8 cellular contexts compared by ENCODE assay signal in the genomic region with DNA sequence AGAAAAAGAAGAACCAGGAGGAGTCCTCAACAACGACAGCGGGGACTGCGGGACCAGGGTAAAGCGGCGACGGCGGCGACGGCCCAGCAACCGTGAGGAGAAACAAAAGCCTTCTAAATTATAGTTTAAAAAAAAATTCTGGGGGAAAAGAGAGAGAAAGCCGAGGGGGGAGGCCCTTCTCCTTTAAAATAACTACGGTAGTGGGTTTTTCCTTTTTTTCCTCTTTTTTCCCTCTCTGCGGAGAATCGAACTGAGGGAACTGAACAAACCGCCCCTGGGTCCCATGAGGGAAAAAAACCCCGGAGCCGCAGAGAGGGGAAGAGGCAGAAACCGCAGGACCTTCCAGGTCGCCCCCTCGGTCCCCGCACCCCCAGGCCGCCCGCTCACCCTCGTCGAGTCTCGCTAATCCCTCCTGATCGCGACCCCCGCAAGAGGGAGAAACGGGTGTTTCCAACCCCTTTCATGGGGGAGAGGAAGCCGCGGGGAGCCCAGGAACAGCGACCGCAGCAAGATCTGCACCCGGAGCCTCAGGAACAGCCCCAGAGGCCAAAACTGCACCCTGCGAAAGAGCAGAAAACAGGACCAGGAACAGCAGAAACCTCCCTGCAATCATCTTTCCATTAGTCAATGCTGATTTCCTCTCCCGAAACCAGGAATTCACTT. TPM values are rescaled to one million over a fixed set of nuclear protein-coding genes. Genes with fewer than 3 reads are reported as not detected.
DNase-seq lines count a peak whose midpoint lies in the region; ATAC-seq, FAIRE-seq and TF ChIP-seq lines count a peak whose summit lies in the region.

No MANE protein-coding gene starts in this region.

- H2AFZ ChIP-seq in DND-41 (ENCODE audit: low read depth, low read length): peak overlapping the region; percentile 18
- H2AFZ ChIP-seq in HepG2 (ENCODE audit: low read length): no peak overlapping the region

- H3K36me3 ChIP-seq in DND-41 (ENCODE audit: insufficient read depth, low read length) (no peaks in the 10 kb centered on the region), HepG2 (replicated peaks in 1 of 2; ENCODE audit: control insufficient read depth in 1 of 2, insufficient read depth in 2 of 2, low read length in 2 of 2) (no peaks in the 10 kb centered on the region), thoracic aorta (no peaks in the 10 kb centered on the region)

- no peaks in the 10 kb centered on the region for H3K27me3 Mint-ChIP-seq in MCF 10A (ENCODE audit: insufficient read depth, unreplicated experiment)

- no peaks in the 10 kb centered on the region for H3K9me3 ChIP-seq in DND-41 (ENCODE audit: insufficient read depth, low read length, severe bottlenecking)
- no peaks in the 10 kb centered on the region for H3K9me3 ChIP-seq in HepG2 (ENCODE audit: low read length)
- no peaks in the 10 kb centered on the region for H3K9me3 ChIP-seq in thoracic aorta

- H3K36me3 Mint-ChIP-seq in MCF 10A (ENCODE audit: insufficient read depth, unreplicated experiment): peaks cover 27% of the 10 kb centered on the region

- peak overlapping the region; percentile 20 to 75; a peak in 3 of 4 replicates for H3K4me3 ChIP-seq in DND-41 (ENCODE audit: low read depth in 1 of 2, low read length in 2 of 2)
- peak overlapping the region; percentile 77 for H3K4me3 ChIP-seq in NB4 (ENCODE audit: low read depth, low read length)
- H3K4me3 ChIP-seq in HepG2 (replicated peaks in 1 of 3; ENCODE audit: insufficient read depth in 1 of 3, low read depth in 2 of 3, low read length in 3 of 3): peak overlapping the region; percentile 79 to 90 (median 81)
- peak overlapping the region; percentile 83 for H3K4me3 ChIP-seq in thoracic aorta

- H3K79me2 ChIP-seq in DND-41 (ENCODE audit: insufficient read depth, low read length) (no peaks in the 10 kb centered on the region), HepG2 (ENCODE audit: insufficient read depth, low read length) (peaks cover 49% of the 10 kb centered on the region)

- CTCF ChIA-PET in MCF 10A (lab: Yijun Ruan, JAX): interaction anchor here (0.6 to 6.0 kb wide), 7 partner anchors 17 to 273 kb away, joined by 3 to 39 read pairs (median 3); a partner anchor contains a TSS
- CTCF ChIA-PET in HepG2 (lab: Yijun Ruan, JAX; ENCODE audit: low intra/inter-chr PET ratio, low total read pairs): no interaction called here

- no peak for FAIRE-seq in HepG2 (lab: Jason Lieb, UNC)

- H3K4me1 ChIP-seq in DND-41 (ENCODE audit: insufficient read depth, low read length) (peaks cover 17% of the 10 kb centered on the region), HepG2 (ENCODE audit: insufficient read depth, low read length) (peaks cover 42% of the 10 kb centered on the region), thoracic aorta (ENCODE audit: control insufficient read depth in 1 of 2, low read depth in 2 of 2) (peaks cover 5 to 23% of the 10 kb centered on the region in 2 donors)

- under 1% methylated on average over 33 of the region's 37 CpGs for WGBS in HepG2 (ENCODE audit: low lambda C conversion rate)

- H3K27ac ChIP-seq in DND-41 (ENCODE audit: low read length) (no peak overlapping the region), HepG2 (ENCODE audit: extremely low read length, insufficient read depth, low read length) (peak overlapping the region; percentile 8), thoracic aorta (peak overlapping the region; percentile 77 to 86)

- H3K9me3 Mint-ChIP-seq in MCF 10A (ENCODE audit: unreplicated experiment): no peaks in the 10 kb centered on the region

- no peak for TF ChIP-seq CTCF in DND-41 (IDR thresholded peaks at IDR 0.05; ENCODE audit: borderline replicate concordance, extremely low read depth, low read length, poor library complexity, severe bottlenecking)
- no peak for TF ChIP-seq CTCF in NB4 (IDR thresholded peaks at IDR 0.05; ENCODE audit: low read depth, low read length)
- no peak for TF ChIP-seq CTCF in MCF 10A (IDR thresholded peaks at IDR 0.05; ENCODE audit: unreplicated experiment)
- no peak for TF ChIP-seq CTCF in HepG2 (CRISPR knock-in tag; IDR thresholded peaks at IDR 0.05)
- TF ChIP-seq CTCF in thoracic aorta (IDR thresholded peaks at IDR 0.05): no peak

- in situ Hi-C loops in HepG2 (cut with HindIII; ENCODE audit: extremely low pct_ligation_motif_present, low pct_unique_long_range_greater_than_20kb): no loop called here

- peak overlapping the region; percentile 99 for H3K27ac Mint-ChIP-seq in MCF 10A (ENCODE audit: low read depth, unreplicated experiment)

- BruUV-seq in MCF 10A (replicated peaks; lab: Mats Ljungman, UMichigan) (TSS peak; percentile 49), HepG2 (replicated peaks; lab: Mats Ljungman, UMichigan) (TSS peak; percentile 62)

- DNase-seq in DND-41 (peak; percentile 13), NB4 (ENCODE audit: low read depth) (peak; percentile 66), MCF 10A (ENCODE audit: unreplicated experiment) (peak; percentile 37), HepG2 (ENCODE audit: low spot score) (no peak), thoracic aorta (ENCODE audit: low spot score) (no peak)
- no peak for DNase-seq in activated CD4-positive, CD25-positive, alpha-beta regulatory T cell (lab: John Stamatoyannopoulos, UW)

- POLR2A ChIA-PET in MCF 10A (lab: Yijun Ruan, JAX) (interaction anchor here (0.6 to 10.1 kb wide), 67 partner anchors 8 to 481 kb away, joined by 3 to 176 read pairs (median 5); a partner anchor contains a TSS), HepG2 (lab: Yijun Ruan, JAX) (interaction anchor here (0.7 to 4.7 kb wide), 35 partner anchors 9 to 560 kb away, joined by 3 to 37 read pairs (median 5); a partner anchor contains a TSS)

- peaks cover 9% of the 10 kb centered on the region for H3K27me3 ChIP-seq in DND-41 (ENCODE audit: insufficient read depth, low read length, poor library complexity)
- H3K27me3 ChIP-seq in HepG2 (ENCODE audit: control insufficient read depth in 1 of 2, insufficient read depth in 2 of 2, low read length in 2 of 2): no peaks in the 10 kb centered on the region
- no peaks in the 10 kb centered on the region for H3K27me3 ChIP-seq in thoracic aorta (replicated peaks; ENCODE audit: insufficient read depth)

- H3K4me1 Mint-ChIP-seq in MCF 10A (ENCODE audit: insufficient read depth, unreplicated experiment): peaks cover 49% of the 10 kb centered on the region

- peak overlapping the region; percentile 97 for H3K4me3 Mint-ChIP-seq in MCF 10A (ENCODE audit: unreplicated experiment)

- no peak for TF ChIP-seq EP300 in HepG2 (IDR thresholded peaks at IDR 0.05; ENCODE audit: low read depth in 2 of 2, low read length in 2 of 2)
- TF ChIP-seq EP300 in HepG2 (CRISPR knock-in tag; IDR thresholded peaks at IDR 0.05; ENCODE audit: borderline replicate concordance): no peak

- peak overlapping the region; percentile 41 for H3K9ac ChIP-seq in DND-41 (ENCODE audit: low read depth, low read length)
- peak overlapping the region; percentile 75 for H3K9ac ChIP-seq in HepG2 (ENCODE audit: insufficient read depth, low read depth, low read length)

- H3K4me2 ChIP-seq in DND-41 (ENCODE audit: insufficient read depth, low read length) (peak overlapping the region; percentile 94), HepG2 (ENCODE audit: low read depth, low read length) (peak overlapping the region; percentile 80)

- no peak for TF ChIP-seq POLR2A in NB4 (IDR thresholded peaks at IDR 0.05; ENCODE audit: extremely low read depth, insufficient read length)
- TF ChIP-seq POLR2A in HepG2 (IDR thresholded peaks at IDR 0.05; ENCODE audit: insufficient read depth in 1 of 2, low read depth in 2 of 2, low read length in 2 of 2): no peak

- intact Hi-C loops in MCF 10A (cut with micrococcal nuclease) (loop anchor here (1.0 to 5.0 kb wide), 5 partner anchors 39 to 270 kb away; no protein-coding TSS in a partner anchor), HepG2 (cut with micrococcal nuclease; ENCODE audit: unreplicated experiment) (loop anchor here (1.0 to 2.0 kb wide), 3 partner anchors 64 to 269 kb away; no protein-coding TSS in a partner anchor)

- no peaks in the 10 kb centered on the region for H4K20me1 ChIP-seq in DND-41 (ENCODE audit: insufficient read depth, low read length)
- no peaks in the 10 kb centered on the region for H4K20me1 ChIP-seq in HepG2 (ENCODE audit: insufficient read depth, low read length)

- no peak for TF ChIP-seq RAD21 in HepG2 (CRISPR knock-in tag; IDR thresholded peaks at IDR 0.05)

- ATAC-seq in DND-41 (ENCODE audit: insufficient read depth, low read depth) (no peak), HepG2 (no peak), thoracic aorta (ENCODE audit: insufficient number of reproducible peaks, low FRiP score, low read depth) (no peak), GM21717 (IDR thresholded peaks at IDR 0.05; ENCODE audit: unreplicated experiment) (no peak), GM21360 (IDR thresholded peaks at IDR 0.05; ENCODE audit: unreplicated experiment) (no peak)

TF ChIP-seq in HepG2, 621 proteins besides CTCF, POLR2A, EP300 and RAD21 (continues in another document):
- TF ChIP-seq ZBTB1 (CRISPR knock-in tag; IDR thresholded peaks at IDR 0.05; ENCODE audit: borderline replicate concordance) (no peak), ZNF777 (CRISPR knock-in tag; IDR thresholded peaks at IDR 0.05) (no peak)

RNA-seq across cellular contexts. Expression of a gene that starts 0.5 kb away (rescaled TPM):
- total RNA-seq in MCF 10A (2022) (86.7 and 99.0 TPM in 2 replicates), HepG2 (2016; rRNA removed; fragmentation: Illumina TruSeq; extraction: Trizol) (7.7 and 8.3 TPM in 2 replicates), thoracic aorta (10 to 100 TPM; 54.7 to 65.6 TPM)
- total RNA-seq in HepG2 (2016; cell fraction: cytosol; rRNA removed; fragmentation: Illumina TruSeq; extraction: Trizol; ENCODE audit: low read depth): 1.8 and 3.2 TPM in 2 replicates
- total RNA-seq in HepG2 (2016; cell fraction: insoluble cytoplasmic fraction; rRNA removed; fragmentation: Illumina TruSeq; extraction: Trizol): 8.3 and 11.9 TPM in 2 replicates
- total RNA-seq in HepG2 (2016; cell fraction: membrane; rRNA removed; fragmentation: Illumina TruSeq; extraction: Trizol): 3.4 and 3.7 TPM in 2 replicates
- 13.4 and 15.2 TPM in 2 replicates for total RNA-seq in HepG2 (2016; cell fraction: nucleus; rRNA removed; fragmentation: Illumina TruSeq; extraction: Trizol)
- 25.0 and 26.7 TPM in 2 replicates for polyA plus RNA-seq in HepG2 (2011; rRNA removed)
- polyA plus RNA-seq in HepG2 (2011; cell fraction: cytosol; rRNA removed): 15.9 and 21.3 TPM in 2 replicates
- polyA plus RNA-seq in HepG2 (2011; cell fraction: nucleus; rRNA removed): 38.4 and 39.5 TPM in 2 replicates
- polyA plus RNA-seq in HepG2 (2012): 21.1 and 22.8 TPM in 2 replicates
- polyA plus RNA-seq in HepG2 (2016; cell fraction: cytosol; fragmentation: Illumina TruSeq; extraction: Trizol; ENCODE audit: low read depth): 0.06 and 0.08 TPM in 2 replicates
- polyA plus RNA-seq in HepG2 (2016; cell fraction: insoluble cytoplasmic fraction; fragmentation: Illumina TruSeq; extraction: Trizol; ENCODE audit: low read depth): 5.3 and 5.4 TPM in 2 replicates
- polyA plus RNA-seq in HepG2 (2016; cell fraction: membrane; fragmentation: Illumina TruSeq; extraction: Trizol; ENCODE audit: low read depth): 0.40 and 0.56 TPM in 2 replicates
- polyA plus RNA-seq in HepG2 (2016; cell fraction: nucleus; fragmentation: Illumina TruSeq; extraction: Trizol; ENCODE audit: insufficient read depth, low read depth): 8.8 and 10.3 TPM in 2 replicates
- 100 and 104 TPM in 2 replicates for polyA minus RNA-seq in HepG2 (2011; rRNA and poly(A)+ RNA removed; ENCODE audit: low replicate concordance)
- 49.4 and 55.2 TPM in 2 replicates for polyA minus RNA-seq in HepG2 (2011; cell fraction: cytosol; rRNA and poly(A)+ RNA removed)
- 151 and 216 TPM in 2 replicates for polyA minus RNA-seq in HepG2 (2011; cell fraction: nucleus; rRNA and poly(A)+ RNA removed)

Comparison
In these comparisons a context has a peak if more than half of its experiments do, and no peak if none do; other contexts are left out.
1. DNase-seq: peak in DND-41 (single experiment), NB4 (single experiment) and MCF 10A (single experiment); none in HepG2 (single experiment), thoracic aorta (single experiment) and activated CD4-positive, CD25-positive, alpha-beta regulatory T cell (0 of 4).
2. Peak in every context shown above with its lines, with median percentiles within 50 percentile points of each other: H3K4me3 ChIP-seq.